ENCODE assay signal across 10 cellular contexts in the genomic region with DNA sequence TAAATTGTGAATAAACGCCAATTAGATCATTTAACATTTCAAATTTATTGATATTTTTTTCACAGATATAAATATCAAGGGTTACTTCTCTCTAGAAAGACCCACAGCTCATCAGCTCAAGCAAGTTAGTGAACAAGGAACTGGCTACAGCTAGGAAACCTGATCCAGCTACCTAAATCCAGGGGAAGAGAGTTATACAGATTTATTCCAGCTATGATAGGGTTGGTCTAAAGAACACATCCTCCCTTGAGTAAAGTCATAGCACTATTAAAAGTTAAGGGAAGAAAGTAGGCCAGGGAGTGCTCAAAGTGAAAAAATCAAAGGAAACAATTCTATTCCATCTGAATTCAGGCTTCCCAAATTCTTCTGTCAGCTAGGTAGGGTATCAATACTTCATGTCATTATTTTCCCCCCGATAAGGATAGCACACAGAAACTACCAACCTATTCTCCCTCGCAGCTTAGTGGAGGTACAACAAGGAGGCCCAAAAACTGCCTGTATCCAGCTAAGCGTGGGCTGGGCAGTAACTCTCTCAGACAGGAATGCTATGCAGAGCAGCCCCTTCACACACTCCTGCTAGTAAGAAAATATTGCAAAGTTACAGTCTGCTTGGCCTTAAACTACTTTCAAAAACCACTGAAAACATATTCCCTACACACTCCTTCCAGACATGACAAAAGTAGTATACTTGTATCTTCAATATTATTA.
"Had no signal": no experiment of that assay in that cellular context is flagged by ENCODE, and none has a peak within 500 bp of the region (broad histone marks: within the 10 kb centered on the region; RNA-seq: fewer than 3 reads in every experiment).

No MANE protein-coding gene starts in this region.

- H3K27me3 ChIP-seq: ascending aorta, upper lobe of left lung had no signal

- H3K4me3 ChIP-seq: ascending aorta, upper lobe of left lung had no signal

- H3K9me3 Mint-ChIP-seq: activated naive CD8-positive, alpha-beta T cell treated with anti-CD3 and anti-CD28 coated beads, Interleukin-2, amount 50 U/mL, for 24 hours had no signal

- H3K27ac ChIP-seq: ascending aorta, upper lobe of left lung had no signal

- H3K4me3 Mint-ChIP-seq: activated naive CD8-positive, alpha-beta T cell treated with anti-CD3 and anti-CD28 coated beads, Interleukin-2, amount 50 U/mL, for 24 hours; natural killer cell treated with Interleukin-12 subunit alpha and Interleukin-12 subunit beta and Interleukin-15 and Interleukin-18, amount 100 ng/mL, for 72 hours; stimulated activated naive CD8-positive, alpha-beta T cell treated with anti-CD3 and anti-CD28 coated beads, Interleukin-15, Interleukin-2, amounts not matched to agents 100 ng/mL and 50 ng/mL, for 24 hours had no signal

- H3K27ac Mint-ChIP-seq: activated naive CD8-positive, alpha-beta T cell treated with anti-CD3 and anti-CD28 coated beads, Interleukin-2, amount 50 U/mL, for 24 hours; stimulated activated naive CD8-positive, alpha-beta T cell treated with anti-CD3 and anti-CD28 coated beads, Interleukin-15, Interleukin-2, amounts not matched to agents 100 ng/mL and 50 ng/mL, for 24 hours had no signal

- H3K4me1 ChIP-seq: ascending aorta had no signal

- H3K27me3 Mint-ChIP-seq: activated naive CD8-positive, alpha-beta T cell treated with anti-CD3 and anti-CD28 coated beads, Interleukin-2, amount 50 U/mL, for 24 hours; natural killer cell treated with Interleukin-12 subunit alpha and Interleukin-12 subunit beta and Interleukin-15 and Interleukin-18, amount 100 ng/mL, for 72 hours; stimulated activated naive CD8-positive, alpha-beta T cell treated with anti-CD3 and anti-CD28 coated beads, Interleukin-15, Interleukin-2, amounts not matched to agents 100 ng/mL and 50 ng/mL, for 24 hours had no signal

- DNase-seq: activated gamma-delta T cell; activated naive CD8-positive, alpha-beta T cell treated with anti-CD3 and anti-CD28 coated beads, Interleukin-2, amount 50 U/mL, for 24 hours; activated T-cell treated with anti-CD3 and anti-CD28 coated beads, Interleukin-2, amount 50 U/mL, for 1 hour; left ventricle myocardium superior; mesenchymal stem cell; upper lobe of left lung had no signal

- ATAC-seq: activated naive CD8-positive, alpha-beta T cell treated with anti-CD3 and anti-CD28 coated beads, Interleukin-2, amount 50 U/mL, for 24 hours; left ventricle myocardium superior; natural killer cell treated with Interleukin-12 subunit alpha and Interleukin-12 subunit beta and Interleukin-15 and Interleukin-18, amount 100 ng/mL, for 72 hours; sciatic nerve had no signal
